Comparison of ENCODE assay signal across 1 cellular context in genomic region chr19:47363758-47364529, GRCh38.
A peak's percentile ranks its signal among the peaks of the same experiment; 100 is the strongest.
TF ChIP-seq lines count a peak whose summit lies in the region.

No MANE protein-coding gene starts in this region.

TF ChIP-seq in K562, 482 proteins besides CTCF, POLR2A, EP300 and RAD21:
- TF ChIP-seq SIX5 (IDR thresholded peaks at IDR 0.05; ENCODE audit: borderline replicate concordance in 1 of 2, insufficient read depth in 1 of 2, low read depth in 1 of 2, low read length in 2 of 2) = peak; percentile 18 to 40; a peak in 2 of 4 replicates
- TF ChIP-seq SUPT5H (IDR thresholded peaks at IDR 0.05) = no peak
- no peak for TF ChIP-seq SREBF2 (CRISPR knock-in tag; IDR thresholded peaks at IDR 0.05)
- no peak for TF ChIP-seq HDAC1 (IDR thresholded peaks at IDR 0.05)
- TF ChIP-seq ETV5 (CRISPR knock-in tag; IDR thresholded peaks at IDR 0.05; ENCODE audit: low read depth) = no peak
- peak in 1 of 2 experiments; percentile 36; a peak in 1 of 4 replicates for TF ChIP-seq NRF1 (conservative IDR thresholded peaks at IDR 0.05 in 1 of 2, IDR thresholded peaks at IDR 0.05 in 1 of 2)
- TF ChIP-seq MTF1 (CRISPR knock-in tag; IDR thresholded peaks at IDR 0.05; ENCODE audit: borderline replicate concordance) = no peak
- TF ChIP-seq CREB3 (tag; conservative IDR thresholded peaks at IDR 0.05; ENCODE audit: low read depth) = no peak
- peak; percentile 43 for TF ChIP-seq BHLHE40 (IDR thresholded peaks at IDR 0.05; ENCODE audit: low read length)
- no peak for TF ChIP-seq TEAD1 (CRISPR knock-in tag; IDR thresholded peaks at IDR 0.05)
- no peak for TF ChIP-seq ZNF449 (CRISPR knock-in tag; IDR thresholded peaks at IDR 0.05)
- no peak for TF ChIP-seq SMAD3 (CRISPR knock-in tag; conservative IDR thresholded peaks at IDR 0.05)
- peak; percentile 69 for TF ChIP-seq ZNF143 (CRISPR knock-in tag; IDR thresholded peaks at IDR 0.05)
- TF ChIP-seq WHSC1 (IDR thresholded peaks at IDR 0.05; ENCODE audit: low read length) = peak; percentile 55
- TF ChIP-seq HCFC1 (IDR thresholded peaks at IDR 0.05; ENCODE audit: low read depth, low read length) = peak; percentile 75
